18 cellular contexts compared by ENCODE assay signal in genomic region chr9:81822263-81822865, GRCh38.
"Had no signal": no experiment of that assay in that cellular context is flagged by ENCODE, and none has a peak within 500 bp of the region (broad histone marks: within the 10 kb centered on the region; RNA-seq: fewer than 3 reads in every experiment).

No MANE protein-coding gene starts in this region.

- H3K27me3 Mint-ChIP-seq: activated CD4-positive, alpha-beta T cell treated with anti-CD3 and anti-CD28 coated beads, Interleukin-2, amount 10 ng/mL, durations not matched to agents 24 days and 14 days; memory B cell had no signal

- H3K36me3 ChIP-seq: left ventricle myocardium inferior, right atrium auricular region, tibial nerve had no signal

- H3K9me3 Mint-ChIP-seq: activated CD4-positive, alpha-beta T cell treated with anti-CD3 and anti-CD28 coated beads, Interleukin-2, amount 10 ng/mL, durations not matched to agents 24 days and 14 days; memory B cell had no signal

- H3K4me1 Mint-ChIP-seq: activated CD4-positive, alpha-beta T cell treated with anti-CD3 and anti-CD28 coated beads, Interleukin-2, amount 10 ng/mL, durations not matched to agents 24 days and 14 days; memory B cell had no signal

- H3K27me3 ChIP-seq: hepatocyte, right atrium auricular region, tibial nerve had no signal

- H3K4me3 Mint-ChIP-seq: activated CD4-positive, alpha-beta T cell treated with anti-CD3 and anti-CD28 coated beads, Interleukin-2, amount 10 ng/mL, durations not matched to agents 24 days and 14 days; activated naive CD8-positive, alpha-beta T cell; memory B cell had no signal

- H3K9me3 ChIP-seq: left ventricle myocardium inferior, right atrium auricular region, tibial nerve had no signal

- DNase-seq: activated CD4-positive, alpha-beta T cell treated with anti-CD3 and anti-CD28 coated beads, Interleukin-2, amount 10 ng/mL, durations not matched to agents 24 days and 14 days; activated CD4-positive, CD25-positive, alpha-beta regulatory T cell; activated CD8-positive, alpha-beta memory T cell treated with anti-CD3 and anti-CD28 coated beads, Interleukin-2, amount 50 U/mL, for 48 hours; activated gamma-delta T cell treated with Interleukin-2 at 50 U/mL for 16 hours; amniotic stem cell; islet precursor cell; left ventricle myocardium inferior; stimulated activated CD4-positive, alpha-beta T cell treated with anti-CD3 and anti-CD28 coated beads, Interleukin-15, amount 100 ng/mL, for 24 hours; stimulated activated CD4-positive, alpha-beta T cell treated with anti-CD3 and anti-CD28 coated beads, Interleukin-4, amount 100 ng/mL, for 1 hour; stimulated activated naive CD4-positive, alpha-beta T cell treated with Interleukin-2 at 50 U/mL for 16 hours; substantia nigra had no signal

- H3K27ac Mint-ChIP-seq: activated CD4-positive, alpha-beta T cell treated with anti-CD3 and anti-CD28 coated beads, Interleukin-2, amount 10 ng/mL, durations not matched to agents 24 days and 14 days; activated naive CD8-positive, alpha-beta T cell; memory B cell had no signal

- H3K27ac ChIP-seq: hepatocyte, left ventricle myocardium inferior, right atrium auricular region, skin epidermis had no signal

- H3K36me3 Mint-ChIP-seq: activated naive CD8-positive, alpha-beta T cell; memory B cell had no signal

- H3K4me2 ChIP-seq: hepatocyte had no signal

- H3K4me3 ChIP-seq: hepatocyte, left ventricle myocardium inferior, right atrium auricular region, skin epidermis, tibial nerve had no signal

- FAIRE-seq: endometrium had no signal

- H3K79me2 ChIP-seq: hepatocyte had no signal

- H2AFZ ChIP-seq: hepatocyte had no signal
